In genomic region chr6:28777147-28777461, GRCh38 we compare ENCODE assay signal across 20 cellular contexts.
"Had no signal": no experiment of that assay in that cellular context is flagged by ENCODE, and none has a peak within 500 bp of the region (broad histone marks: within the 10 kb centered on the region; RNA-seq: fewer than 3 reads in every experiment).

No MANE protein-coding gene starts in this region.

- H3K4me1 ChIP-seq: gastrocnemius medialis, right atrium auricular region, suprapubic skin had no signal

- DNase-seq: activated CD4-positive, alpha-beta T cell treated with anti-CD3 and anti-CD28 coated beads, Interleukin-2, amount 50 U/mL, for 4 hours; activated CD4-positive, CD25-positive, alpha-beta regulatory T cell treated with anti-CD3 and anti-CD28 coated beads, Interleukin-2, amount 50 U/mL, for 72 hours; activated naive CD4-positive, alpha-beta T cell; activated T-cell treated with anti-CD3 and anti-CD28 coated beads for 4 hours; anterior cingulate cortex; brain microvascular endothelial cell; effector memory CD8-positive, alpha-beta T cell; gastrocnemius medialis; heart left ventricle; left ventricle myocardium superior; natural killer cell; occipital lobe; stimulated activated CD4-positive, alpha-beta T cell treated with anti-CD3 and anti-CD28 coated beads, Interleukin-15, amount 100 ng/mL, for 24 hours; stimulated activated CD4-positive, alpha-beta T cell treated with anti-CD3 and anti-CD28 coated beads, Interleukin-4, amount 100 ng/mL, for 1 hour had no signal

- H3K27ac ChIP-seq: brain microvascular endothelial cell, gastrocnemius medialis, heart left ventricle, right atrium auricular region, suprapubic skin had no signal

- H3K4me3 Mint-ChIP-seq: central memory CD8-positive, alpha-beta T cell; effector memory CD8-positive, alpha-beta T cell; memory B cell; natural killer cell; stimulated activated naive CD8-positive, alpha-beta T cell treated with anti-CD3 and anti-CD28 coated beads, Interleukin-15, Interleukin-2, amounts not matched to agents 100 ng/mL and 50 ng/mL, for 24 hours; type B pancreatic cell had no signal

- ATAC-seq: effector memory CD8-positive, alpha-beta T cell; gastrocnemius medialis; heart left ventricle; left ventricle myocardium superior; natural killer cell had no signal

- H3K4me3 ChIP-seq: gastrocnemius medialis, heart left ventricle, right atrium auricular region, suprapubic skin had no signal

- H3K9me3 Mint-ChIP-seq: type B pancreatic cell had no signal

- H3K9me3 ChIP-seq: gastrocnemius medialis, heart left ventricle, right atrium auricular region, suprapubic skin had no signal

- H3K36me3 ChIP-seq: brain microvascular endothelial cell, gastrocnemius medialis, heart left ventricle, right atrium auricular region, suprapubic skin had no signal

- H3K27ac Mint-ChIP-seq: effector memory CD8-positive, alpha-beta T cell; memory B cell; natural killer cell; stimulated activated naive CD8-positive, alpha-beta T cell treated with anti-CD3 and anti-CD28 coated beads, Interleukin-15, Interleukin-2, amounts not matched to agents 100 ng/mL and 50 ng/mL, for 24 hours; type B pancreatic cell had no signal
